ENCODE assay signal across 10 cellular contexts in genomic region chr20:10596726-10597125, GRCh38.
DNase-seq lines count a peak whose midpoint lies in the region; TF ChIP-seq lines count a peak whose summit lies in the region.
"Had no signal": no experiment of that assay in that cellular context is flagged by ENCODE, and none has a peak within 500 bp of the region (broad histone marks: within the 10 kb centered on the region; RNA-seq: fewer than 3 reads in every experiment).

No MANE protein-coding gene starts in this region.

- H3K4me1 ChIP-seq in adipocyte (ENCODE audit: control insufficient read depth, insufficient read depth, low read length) (peaks cover 28% of the 10 kb centered on the region), stomach (peaks cover 6 to 45% (median 28%) of the 10 kb centered on the region in 4 donors)

- TF ChIP-seq CTCF in fibroblast of villous mesenchyme (IDR thresholded peaks at IDR 0.05; ENCODE audit: insufficient read depth, low read depth, low read length) (no peak), stomach (IDR thresholded peaks at IDR 0.05) (no peak)

- H3K27me3 ChIP-seq in adipocyte (replicated peaks; ENCODE audit: control insufficient read depth, insufficient read depth, low read length) (no peaks in the 10 kb centered on the region), stomach (no peaks in the 10 kb centered on the region)
- H3K27me3 ChIP-seq: heart right ventricle had no signal

- no peak for TF ChIP-seq EP300 in stomach (IDR thresholded peaks at IDR 0.05)

- no peak overlapping the region for H3K9ac ChIP-seq in adipocyte (ENCODE audit: low read length)

- no peak for TF ChIP-seq POLR2A in stomach (IDR thresholded peaks at IDR 0.05)

- intact Hi-C loops in stomach (cut with DNase I; ENCODE audit: low total_unique reads) = no loop called here

- H3K36me3 ChIP-seq in adipocyte (ENCODE audit: control insufficient read depth, insufficient read depth, low read length, severe bottlenecking) = no peaks in the 10 kb centered on the region
- no peaks in the 10 kb centered on the region for H3K36me3 ChIP-seq in stomach

- peak overlapping the region in 3 of 5 donors; percentile 38 to 60 (median 58) for H3K27ac ChIP-seq in stomach

- DNase-seq in HPDE6-E6E7 (ENCODE audit: extremely low spot score) (peak; percentile 66), adipocyte (ENCODE audit: low read depth) (peak; percentile 90), fibroblast of villous mesenchyme (ENCODE audit: low read depth) (peak; percentile 90), stomach (no peak), DMS79 treated with DMSO at 0.1 percent for 48 hours (lab: John Stamatoyannopoulos, UW) (no peak), NCI-H2196 treated with DMSO at 0.1 percent for 48 hours (lab: John Stamatoyannopoulos, UW; ENCODE audit: unreplicated experiment) (no peak), NOMO-1 treated with dmso at 0.1 percent for 144 hours (lab: John Stamatoyannopoulos, UW; ENCODE audit: unreplicated experiment) (no peak)
- DNase-seq: activated CD8-positive, alpha-beta T cell treated with anti-CD3 and anti-CD28 coated beads, Interleukin-2, amount 10 ng/mL, durations not matched to agents 7 days and 5 days; heart right ventricle; NCI-H526 treated with DMSO at 0.1 percent for 48 hours had no signal

- 60 to 74% (median 62%) methylated on average over 4 of the region's 4 CpGs for WGBS in stomach, 5 donors

- H3K4me3 ChIP-seq in adipocyte (ENCODE audit: low read length) (peak overlapping the region; percentile 28), fibroblast of villous mesenchyme (ENCODE audit: low read depth, low read length) (no peak overlapping the region), stomach (no peak overlapping the region)
- H3K4me3 ChIP-seq: heart right ventricle had no signal

- no peaks in the 10 kb centered on the region for H3K9me3 ChIP-seq in adipocyte (ENCODE audit: control insufficient read depth, low read length)
- no peaks in the 10 kb centered on the region for H3K9me3 ChIP-seq in stomach
- H3K9me3 ChIP-seq: heart right ventricle had no signal

Comparison
In these comparisons a context has a peak if more than half of its experiments do, and no peak if none do; other contexts are left out.
1. DNase-seq: peak in HPDE6-E6E7 (single experiment), adipocyte (single experiment) and fibroblast of villous mesenchyme (single experiment); none in stomach (single experiment), DMS79 treated with DMSO at 0.1 percent for 48 hours (single experiment), NCI-H2196 treated with DMSO at 0.1 percent for 48 hours (single experiment) and NOMO-1 treated with dmso at 0.1 percent for 144 hours (single experiment).